ENCODE assay signal across 15 cellular contexts in genomic region chr10:14665865-14666857, GRCh38.
DNase-seq lines count a peak whose midpoint lies in the region; ATAC-seq and TF ChIP-seq lines count a peak whose summit lies in the region.
"Had no signal": no experiment of that assay in that cellular context is flagged by ENCODE, and none has a peak within 500 bp of the region (broad histone marks: within the 10 kb centered on the region; RNA-seq: fewer than 3 reads in every experiment).

No MANE protein-coding gene starts in this region.

- no peak overlapping the region for H3K27ac ChIP-seq in breast epithelium
- H3K27ac ChIP-seq in coronary artery = no peak overlapping the region
- H3K27ac ChIP-seq: body of pancreas, colonic mucosa, hepatocyte had no signal

- no peaks in the 10 kb centered on the region for H3K27me3 Mint-ChIP-seq in MCF 10A (ENCODE audit: insufficient read depth, unreplicated experiment)
- H3K27me3 Mint-ChIP-seq in IgD-negative memory B cell = no peaks in the 10 kb centered on the region

- BruUV-seq in MCF 10A (replicated peaks; lab: Mats Ljungman, UMichigan) = no TSS peak

- H3K4me1 Mint-ChIP-seq in MCF 10A (ENCODE audit: insufficient read depth, unreplicated experiment) (peaks cover 23% of the 10 kb centered on the region), IgD-negative memory B cell (peaks cover 8 to 19% (median 16%) of the 10 kb centered on the region in 3 donors)

- POLR2A ChIA-PET in MCF 10A (lab: Yijun Ruan, JAX) = interaction anchor here (0.8 to 1.5 kb wide), 4 partner anchors 11 to 78 kb away, joined by 3 to 5 read pairs (median 4); no protein-coding TSS in a partner anchor

- H3K9me3 ChIP-seq in breast epithelium = no peaks in the 10 kb centered on the region
- H3K9me3 ChIP-seq: body of pancreas, colonic mucosa had no signal

- no peak overlapping the region for H3K27ac Mint-ChIP-seq in MCF 10A (ENCODE audit: low read depth, unreplicated experiment)
- peak overlapping the region in 2 of 3 donors; percentile 3 to 73 for H3K27ac Mint-ChIP-seq in IgD-negative memory B cell

- TF ChIP-seq CTCF in MCF 10A (IDR thresholded peaks at IDR 0.05; ENCODE audit: unreplicated experiment) = no peak
- TF ChIP-seq CTCF in breast epithelium (IDR thresholded peaks at IDR 0.05) = no peak
- TF ChIP-seq CTCF in coronary artery (IDR thresholded peaks at IDR 0.05) = no peak

- no peak for ATAC-seq in GM21528 (IDR thresholded peaks at IDR 0.05; ENCODE audit: low FRiP score, unreplicated experiment)
- ATAC-seq: Panc1, right cardiac atrium had no signal

- no peaks in the 10 kb centered on the region for H3K27me3 ChIP-seq in breast epithelium
- H3K27me3 ChIP-seq: body of pancreas, colonic mucosa, hepatocyte had no signal

- H3K36me3 Mint-ChIP-seq in MCF 10A (ENCODE audit: insufficient read depth, unreplicated experiment) (peaks cover 7% of the 10 kb centered on the region), IgD-negative memory B cell (no peaks in the 10 kb centered on the region)

- no peak for TF ChIP-seq POLR2A in breast epithelium (IDR thresholded peaks at IDR 0.05)

- H3K4me3 Mint-ChIP-seq in MCF 10A (ENCODE audit: unreplicated experiment) = no peak overlapping the region
- H3K4me3 Mint-ChIP-seq in IgD-negative memory B cell = no peak overlapping the region

- H3K4me1 ChIP-seq in breast epithelium = no peaks in the 10 kb centered on the region
- H3K4me1 ChIP-seq: colonic mucosa had no signal

- CTCF ChIA-PET in MCF 10A (lab: Yijun Ruan, JAX) = interaction anchor here (0.7 kb wide), 1 partner anchor 16 kb away, joined by 3 read pairs; no protein-coding TSS in a partner anchor

- DNase-seq in MCF 10A (ENCODE audit: unreplicated experiment) (peak; percentile 14), breast epithelium (ENCODE audit: low spot score in 2 of 2) (no peak), dermis blood vessel endothelial cell (peak; percentile 19), NK-92 (lab: John Stamatoyannopoulos, UW; ENCODE audit: unreplicated experiment) (no peak), coronary artery (ENCODE audit: low spot score) (no peak)
- DNase-seq: activated gamma-delta T cell treated with Interleukin-2 at 50 U/mL for 16 hours, kidney, right cardiac atrium, T-helper 9 cell had no signal

- H3K9me3 Mint-ChIP-seq in MCF 10A (ENCODE audit: unreplicated experiment) (peaks cover 9% of the 10 kb centered on the region), IgD-negative memory B cell (peaks cover 9 to 12% (median 10%) of the 10 kb centered on the region in 3 donors)

- intact Hi-C loops in MCF 10A (cut with micrococcal nuclease) = no loop called here
- intact Hi-C loops in breast epithelium (cut with DNase I; ENCODE audit: low total_unique reads) = no loop called here

- H3K4me3 ChIP-seq in breast epithelium (no peak overlapping the region), coronary artery (no peak overlapping the region)
- H3K4me3 ChIP-seq: body of pancreas, colonic mucosa, hepatocyte had no signal

- no peaks in the 10 kb centered on the region for H3K36me3 ChIP-seq in breast epithelium
- H3K36me3 ChIP-seq: colonic mucosa had no signal

Comparison
In these comparisons a context has a peak if more than half of its experiments do, and no peak if none do; other contexts are left out.
1. DNase-seq: peak in MCF 10A (single experiment) and dermis blood vessel endothelial cell (single experiment); none in breast epithelium (0 of 2), NK-92 (single experiment) and coronary artery (single experiment).